ENCODE assay signal across 1 cellular context in the genomic region with DNA sequence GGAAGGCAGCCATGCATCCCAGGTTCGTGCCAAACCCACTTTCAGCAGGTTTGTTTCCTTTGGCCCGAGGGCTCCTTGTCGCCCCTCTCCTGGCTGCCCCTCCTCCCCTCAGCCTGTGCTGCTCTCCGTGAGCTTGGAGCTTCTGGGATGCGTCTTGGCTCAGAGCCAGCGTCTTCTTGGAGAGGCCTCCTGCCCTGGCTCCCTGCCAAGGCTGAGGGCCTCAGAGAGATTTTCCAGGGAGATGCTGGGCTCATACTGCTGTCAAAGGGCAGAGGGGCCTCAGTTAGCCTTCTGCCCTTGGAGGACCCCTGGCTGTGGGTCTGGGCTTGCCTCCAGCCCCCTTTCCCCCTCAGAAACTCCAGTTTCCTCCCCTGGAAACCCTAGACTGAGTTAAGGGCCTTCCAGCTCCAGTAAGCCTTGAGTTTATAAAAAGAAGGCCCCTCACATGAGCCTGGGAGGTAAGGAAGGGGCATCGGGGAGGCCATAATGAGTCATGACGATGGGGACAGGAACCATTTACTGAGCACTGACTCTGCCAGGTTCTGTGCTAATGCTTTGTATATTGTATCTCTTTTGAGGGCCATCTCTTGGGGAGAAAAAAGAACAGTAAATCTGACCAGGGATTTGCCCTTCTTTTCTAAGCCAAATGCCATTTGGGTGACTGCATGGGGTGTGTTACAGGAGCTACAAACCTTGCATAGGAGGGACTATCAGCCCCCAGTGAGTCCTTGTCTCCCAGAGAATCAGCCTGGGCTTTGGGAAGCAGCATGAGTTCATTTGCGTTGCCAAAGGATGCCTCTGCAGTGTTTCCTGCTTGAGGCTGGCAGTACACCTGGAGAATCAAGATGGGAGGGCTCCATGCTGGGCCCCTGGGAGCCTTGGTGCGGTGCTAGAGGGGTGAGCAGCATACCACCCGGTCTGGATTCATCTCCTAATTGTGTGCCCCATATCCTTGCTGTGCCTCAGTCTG.
TF ChIP-seq lines count a peak whose summit lies in the region.

No MANE protein-coding gene starts in this region.

TF ChIP-seq in H1, 55 proteins besides CTCF, POLR2A, EP300 and RAD21:
- TF ChIP-seq, protein P1, sequence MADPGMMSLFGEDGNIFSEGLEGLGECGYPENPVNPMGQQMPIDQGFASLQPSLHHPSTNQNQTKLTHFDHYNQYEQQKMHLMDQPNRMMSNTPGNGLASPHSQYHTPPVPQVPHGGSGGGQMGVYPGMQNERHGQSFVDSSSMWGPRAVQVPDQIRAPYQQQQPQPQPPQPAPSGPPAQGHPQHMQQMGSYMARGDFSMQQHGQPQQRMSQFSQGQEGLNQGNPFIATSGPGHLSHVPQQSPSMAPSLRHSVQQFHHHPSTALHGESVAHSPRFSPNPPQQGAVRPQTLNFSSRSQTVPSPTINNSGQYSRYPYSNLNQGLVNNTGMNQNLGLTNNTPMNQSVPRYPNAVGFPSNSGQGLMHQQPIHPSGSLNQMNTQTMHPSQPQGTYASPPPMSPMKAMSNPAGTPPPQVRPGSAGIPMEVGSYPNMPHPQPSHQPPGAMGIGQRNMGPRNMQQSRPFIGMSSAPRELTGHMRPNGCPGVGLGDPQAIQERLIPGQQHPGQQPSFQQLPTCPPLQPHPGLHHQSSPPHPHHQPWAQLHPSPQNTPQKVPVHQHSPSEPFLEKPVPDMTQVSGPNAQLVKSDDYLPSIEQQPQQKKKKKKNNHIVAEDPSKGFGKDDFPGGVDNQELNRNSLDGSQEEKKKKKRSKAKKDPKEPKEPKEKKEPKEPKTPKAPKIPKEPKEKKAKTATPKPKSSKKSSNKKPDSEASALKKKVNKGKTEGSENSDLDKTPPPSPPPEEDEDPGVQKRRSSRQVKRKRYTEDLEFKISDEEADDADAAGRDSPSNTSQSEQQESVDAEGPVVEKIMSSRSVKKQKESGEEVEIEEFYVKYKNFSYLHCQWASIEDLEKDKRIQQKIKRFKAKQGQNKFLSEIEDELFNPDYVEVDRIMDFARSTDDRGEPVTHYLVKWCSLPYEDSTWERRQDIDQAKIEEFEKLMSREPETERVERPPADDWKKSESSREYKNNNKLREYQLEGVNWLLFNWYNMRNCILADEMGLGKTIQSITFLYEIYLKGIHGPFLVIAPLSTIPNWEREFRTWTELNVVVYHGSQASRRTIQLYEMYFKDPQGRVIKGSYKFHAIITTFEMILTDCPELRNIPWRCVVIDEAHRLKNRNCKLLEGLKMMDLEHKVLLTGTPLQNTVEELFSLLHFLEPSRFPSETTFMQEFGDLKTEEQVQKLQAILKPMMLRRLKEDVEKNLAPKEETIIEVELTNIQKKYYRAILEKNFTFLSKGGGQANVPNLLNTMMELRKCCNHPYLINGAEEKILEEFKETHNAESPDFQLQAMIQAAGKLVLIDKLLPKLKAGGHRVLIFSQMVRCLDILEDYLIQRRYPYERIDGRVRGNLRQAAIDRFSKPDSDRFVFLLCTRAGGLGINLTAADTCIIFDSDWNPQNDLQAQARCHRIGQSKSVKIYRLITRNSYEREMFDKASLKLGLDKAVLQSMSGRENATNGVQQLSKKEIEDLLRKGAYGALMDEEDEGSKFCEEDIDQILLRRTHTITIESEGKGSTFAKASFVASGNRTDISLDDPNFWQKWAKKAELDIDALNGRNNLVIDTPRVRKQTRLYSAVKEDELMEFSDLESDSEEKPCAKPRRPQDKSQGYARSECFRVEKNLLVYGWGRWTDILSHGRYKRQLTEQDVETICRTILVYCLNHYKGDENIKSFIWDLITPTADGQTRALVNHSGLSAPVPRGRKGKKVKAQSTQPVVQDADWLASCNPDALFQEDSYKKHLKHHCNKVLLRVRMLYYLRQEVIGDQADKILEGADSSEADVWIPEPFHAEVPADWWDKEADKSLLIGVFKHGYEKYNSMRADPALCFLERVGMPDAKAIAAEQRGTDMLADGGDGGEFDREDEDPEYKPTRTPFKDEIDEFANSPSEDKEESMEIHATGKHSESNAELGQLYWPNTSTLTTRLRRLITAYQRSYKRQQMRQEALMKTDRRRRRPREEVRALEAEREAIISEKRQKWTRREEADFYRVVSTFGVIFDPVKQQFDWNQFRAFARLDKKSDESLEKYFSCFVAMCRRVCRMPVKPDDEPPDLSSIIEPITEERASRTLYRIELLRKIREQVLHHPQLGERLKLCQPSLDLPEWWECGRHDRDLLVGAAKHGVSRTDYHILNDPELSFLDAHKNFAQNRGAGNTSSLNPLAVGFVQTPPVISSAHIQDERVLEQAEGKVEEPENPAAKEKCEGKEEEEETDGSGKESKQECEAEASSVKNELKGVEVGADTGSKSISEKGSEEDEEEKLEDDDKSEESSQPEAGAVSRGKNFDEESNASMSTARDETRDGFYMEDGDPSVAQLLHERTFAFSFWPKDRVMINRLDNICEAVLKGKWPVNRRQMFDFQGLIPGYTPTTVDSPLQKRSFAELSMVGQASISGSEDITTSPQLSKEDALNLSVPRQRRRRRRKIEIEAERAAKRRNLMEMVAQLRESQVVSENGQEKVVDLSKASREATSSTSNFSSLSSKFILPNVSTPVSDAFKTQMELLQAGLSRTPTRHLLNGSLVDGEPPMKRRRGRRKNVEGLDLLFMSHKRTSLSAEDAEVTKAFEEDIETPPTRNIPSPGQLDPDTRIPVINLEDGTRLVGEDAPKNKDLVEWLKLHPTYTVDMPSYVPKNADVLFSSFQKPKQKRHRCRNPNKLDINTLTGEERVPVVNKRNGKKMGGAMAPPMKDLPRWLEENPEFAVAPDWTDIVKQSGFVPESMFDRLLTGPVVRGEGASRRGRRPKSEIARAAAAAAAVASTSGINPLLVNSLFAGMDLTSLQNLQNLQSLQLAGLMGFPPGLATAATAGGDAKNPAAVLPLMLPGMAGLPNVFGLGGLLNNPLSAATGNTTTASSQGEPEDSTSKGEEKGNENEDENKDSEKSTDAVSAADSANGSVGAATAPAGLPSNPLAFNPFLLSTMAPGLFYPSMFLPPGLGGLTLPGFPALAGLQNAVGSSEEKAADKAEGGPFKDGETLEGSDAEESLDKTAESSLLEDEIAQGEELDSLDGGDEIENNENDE (IDR thresholded peaks at IDR 0.05; ENCODE audit: insufficient replicate concordance, low read length): no peak
- TF ChIP-seq, protein P2, sequence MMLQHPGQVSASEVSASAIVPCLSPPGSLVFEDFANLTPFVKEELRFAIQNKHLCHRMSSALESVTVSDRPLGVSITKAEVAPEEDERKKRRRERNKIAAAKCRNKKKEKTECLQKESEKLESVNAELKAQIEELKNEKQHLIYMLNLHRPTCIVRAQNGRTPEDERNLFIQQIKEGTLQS (IDR thresholded peaks at IDR 0.05; ENCODE audit: insufficient read depth, low read depth, low read length): no peak
- TF ChIP-seq ATF2 (IDR thresholded peaks at IDR 0.05; ENCODE audit: low read length) (no peak), TAF1 (IDR thresholded peaks at IDR 0.05; ENCODE audit: low read depth, low read length) (no peak), NRF1 (IDR thresholded peaks at IDR 0.05; ENCODE audit: low read depth, low read length) (no peak), JUND (IDR thresholded peaks at IDR 0.05; ENCODE audit: low read length) (no peak), SIN3A (conservative IDR thresholded peaks at IDR 0.05 in 1 of 2, IDR thresholded peaks at IDR 0.05 in 1 of 2; ENCODE audit: low read depth in 1 of 2, low read length in 2 of 2) (no peak), TBP (IDR thresholded peaks at IDR 0.05; ENCODE audit: low read depth, low read length) (no peak), MAFK (IDR thresholded peaks at IDR 0.05; ENCODE audit: low read depth, low read length) (no peak), CHD1 (IDR thresholded peaks at IDR 0.05; ENCODE audit: low read depth, low read length) (no peak), RFX5 (IDR thresholded peaks at IDR 0.05; ENCODE audit: borderline replicate concordance, low read depth, low read length) (no peak), RXRA (IDR thresholded peaks at IDR 0.05; ENCODE audit: insufficient read depth, low read depth, low read length) (no peak), SIRT6 (IDR thresholded peaks at IDR 0.05; ENCODE audit: low read length) (no peak), KDM5A (IDR thresholded peaks at IDR 0.05; ENCODE audit: low read length) (no peak)
- TF ChIP-seq, protein P3, sequence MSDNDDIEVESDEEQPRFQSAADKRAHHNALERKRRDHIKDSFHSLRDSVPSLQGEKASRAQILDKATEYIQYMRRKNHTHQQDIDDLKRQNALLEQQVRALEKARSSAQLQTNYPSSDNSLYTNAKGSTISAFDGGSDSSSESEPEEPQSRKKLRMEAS (IDR thresholded peaks at IDR 0.05): no peak
